ENCODE assay signal across 7 cellular contexts in the genomic region with DNA sequence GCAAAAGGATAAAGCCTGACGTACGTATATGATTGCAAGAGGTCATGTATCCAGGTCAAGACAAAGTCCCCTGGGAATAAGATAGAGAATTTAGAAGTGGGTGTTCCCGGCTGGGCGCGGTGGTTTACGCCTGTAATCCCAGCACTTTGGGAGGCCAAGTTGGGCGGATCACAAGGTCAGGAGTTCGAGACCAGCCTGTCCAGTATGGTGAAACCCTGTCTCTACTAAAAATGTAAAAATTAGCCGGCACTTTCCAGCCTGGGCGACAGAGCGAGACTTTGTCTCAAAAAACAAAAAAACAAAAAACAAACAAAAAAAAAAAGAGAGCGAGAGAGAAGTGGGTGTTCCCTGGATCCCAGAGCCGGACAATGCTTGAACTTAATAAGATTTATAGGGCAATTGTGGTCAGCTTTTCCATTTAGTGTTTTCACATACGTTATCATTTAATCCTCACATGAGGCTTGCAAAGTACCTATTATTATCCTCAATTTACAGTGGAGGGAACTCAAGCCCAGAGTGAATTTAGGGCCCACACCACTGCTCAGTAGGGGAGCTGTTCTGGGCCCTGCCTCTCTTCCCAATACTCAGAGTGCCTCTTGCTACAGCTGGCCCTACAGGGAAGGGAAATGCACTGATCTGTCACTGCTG. TPM values are rescaled to one million over a fixed set of nuclear protein-coding genes. Genes with fewer than 3 reads are reported as not detected.
DNase-seq lines count a peak whose midpoint lies in the region; FAIRE-seq and TF ChIP-seq lines count a peak whose summit lies in the region.
"Had no signal": no experiment of that assay in that cellular context is flagged by ENCODE, and none has a peak within 500 bp of the region (broad histone marks: within the 10 kb centered on the region; RNA-seq: fewer than 3 reads in every experiment).

No MANE protein-coding gene starts in this region.

- BruUV-seq in PC-9 (replicated peaks; lab: Mats Ljungman, UMichigan): no TSS peak

- no peak overlapping the region for H2AFZ ChIP-seq in ACC112 (ENCODE audit: low read length, unreplicated experiment)
- no peak overlapping the region for H2AFZ ChIP-seq in PC-9

- H3K9ac ChIP-seq in iPS-20b (ENCODE audit: low read depth, low read length): no peak overlapping the region

- DNase-seq in PC-9 (no peak), RCC 7860 (ENCODE audit: low spot score) (no peak), NCI-H146 (lab: John Stamatoyannopoulos, UW) (no peak), hepatic stellate cell (ENCODE audit: low spot score) (no peak)

- H3K9me3 ChIP-seq in PC-9 (ENCODE audit: insufficient read depth, low read depth) (no peaks in the 10 kb centered on the region), iPS-20b (ENCODE audit: insufficient read depth, low read depth, low read length) (no peaks in the 10 kb centered on the region)

- peaks cover 36% of the 10 kb centered on the region for H3K4me1 ChIP-seq in ACC112 (ENCODE audit: control insufficient read depth, insufficient read depth, low read length, unreplicated experiment)
- peaks cover 20% of the 10 kb centered on the region for H3K4me1 ChIP-seq in PC-9 (replicated peaks; ENCODE audit: insufficient read depth)
- H3K4me1 ChIP-seq in iPS-20b (ENCODE audit: insufficient read depth, low read length): peaks cover 3% of the 10 kb centered on the region; the same call in 1 of the 2 replicates

- CTCF ChIA-PET in PC-9 (lab: Charles Lee): interaction anchor here (0.6 kb wide), 1 partner anchor 79 kb away, joined by 5 read pairs; no protein-coding TSS in a partner anchor

- no peak for FAIRE-seq in RCC 7860 (lab: Jason Lieb, UNC)

- H3K9me2 ChIP-seq in PC-9 (ENCODE audit: insufficient read depth): no peaks in the 10 kb centered on the region

- H3F3A ChIP-seq in PC-9 (ENCODE audit: insufficient read depth, low read depth): peaks cover 24% of the 10 kb centered on the region

- intact Hi-C loops in PC-9 (cut with micrococcal nuclease; ENCODE audit: unreplicated experiment): no loop called here

- H3K4me3 ChIP-seq in ACC112 (ENCODE audit: low read depth, low read length) (peak overlapping the region; percentile 98), PC-9 (peak overlapping the region; percentile 84), iPS-20b (ENCODE audit: low read length) (peak overlapping the region; percentile 77)

- H3K79me2 ChIP-seq in ACC112 (ENCODE audit: control insufficient read depth, insufficient read depth, low read length, unreplicated experiment): peaks cover 7% of the 10 kb centered on the region
- H3K79me2 ChIP-seq in PC-9 (ENCODE audit: low read depth): peaks cover 15% of the 10 kb centered on the region; the same call in 1 of the 2 replicates

- H4K20me1 ChIP-seq in PC-9 (ENCODE audit: insufficient read depth): no peaks in the 10 kb centered on the region

- H3K4me2 ChIP-seq in PC-9: peak overlapping the region; percentile 94

- TF ChIP-seq CTCF in PC-9 (conservative IDR thresholded peaks at IDR 0.05): no peak

- H3K27me3 ChIP-seq in ACC112 (ENCODE audit: insufficient read depth, low read length) (peaks cover 11% of the 10 kb centered on the region), PC-9 (ENCODE audit: insufficient read depth, low read depth) (no peaks in the 10 kb centered on the region), iPS-20b (ENCODE audit: insufficient read depth, low read length) (peaks cover 79% of the 10 kb centered on the region)

- POLR2A ChIA-PET in PC-9 (lab: Charles Lee; ENCODE audit: unreplicated experiment): no interaction called here

- no peaks in the 10 kb centered on the region for H3K36me3 ChIP-seq in ACC112 (ENCODE audit: insufficient read depth, low read length)
- H3K36me3 ChIP-seq in PC-9 (ENCODE audit: low read depth): no peaks in the 10 kb centered on the region
- no peaks in the 10 kb centered on the region for H3K36me3 ChIP-seq in iPS-20b (ENCODE audit: insufficient read depth, low read depth, low read length)

- H3K27ac ChIP-seq in ACC112 (ENCODE audit: low read depth, low read length) (peak overlapping the region; percentile 78), PC-9 (peak overlapping the region; percentile 38; the same call in 1 of the 2 replicates), iPS-20b (ENCODE audit: low read length) (no peak overlapping the region)

RNA-seq across cellular contexts. Expression of a gene that starts 0.5 kb away (rescaled TPM):
- total RNA-seq in PC-9 (2021): not detected in 2 replicates
- total RNA-seq: HT1080 had no signal

RNA-seq across cellular contexts. Expression of a gene that starts 2.1 kb away (rescaled TPM):
- 3.6 and 4.1 TPM in 2 replicates for total RNA-seq in PC-9 (2021)
- total RNA-seq: HT1080 had no signal

RNA-seq across cellular contexts. Expression of a gene that starts 7.7 kb away (rescaled TPM):
- total RNA-seq in PC-9 (2021): 214 and 326 TPM in 2 replicates

RNA-seq across cellular contexts. Expression of a gene that starts 16.6 kb away (rescaled TPM):
- not detected in 2 replicates for total RNA-seq in PC-9 (2021)
- total RNA-seq: HT1080 had no signal
